8 cellular contexts compared by ENCODE assay signal in genomic region chr6:36676142-36677058, GRCh38. TPM values are rescaled to one million over a fixed set of nuclear protein-coding genes. Genes with fewer than 3 reads are reported as not detected.
DNase-seq lines count a peak whose midpoint lies in the region; ATAC-seq and TF ChIP-seq lines count a peak whose summit lies in the region.

No MANE protein-coding gene starts in this region.

- peaks cover 51% of the 10 kb centered on the region for H3K4me1 Mint-ChIP-seq in stimulated activated naive CD8-positive, alpha-beta T cell treated with anti-CD3 and anti-CD28 coated beads, Interleukin-15, amount 100 ng/mL, for 72 hours

- peak; percentile 25 for DNase-seq in SKM-1 treated with dmso at 0.1 percent for 144 hours (lab: John Stamatoyannopoulos, UW; ENCODE audit: unreplicated experiment)
- DNase-seq in SKM-1 (lab: John Stamatoyannopoulos, UW; ENCODE audit: unreplicated experiment) = no peak
- peak; percentile 48 for DNase-seq in SHP77 treated with DMSO at 0.1 percent for 48 hours (lab: John Stamatoyannopoulos, UW)
- DNase-seq in fibroblast of lung (ENCODE audit: low read depth in 2 of 2) = peak; percentile 61 to 69
- peak in 1 of 2 donors; percentile 7 for DNase-seq in stimulated activated naive CD8-positive, alpha-beta T cell treated with anti-CD3 and anti-CD28 coated beads, Interleukin-15, amount 100 ng/mL, for 72 hours

- peaks cover 16% of the 10 kb centered on the region for H3K27me3 Mint-ChIP-seq in stimulated activated naive CD8-positive, alpha-beta T cell treated with anti-CD3 and anti-CD28 coated beads, Interleukin-15, amount 100 ng/mL, for 72 hours

- TF ChIP-seq CTCF in fibroblast of lung (conservative IDR thresholded peaks at IDR 0.05 in 1 of 2, IDR thresholded peaks at IDR 0.05 in 1 of 2; ENCODE audit: low read depth in 1 of 2, low read length in 2 of 2) = no peak

- no peak for ATAC-seq in stimulated activated naive CD8-positive, alpha-beta T cell treated with anti-CD3 and anti-CD28 coated beads, Interleukin-15, amount 100 ng/mL, for 72 hours
- ATAC-seq in HG02885 (IDR thresholded peaks at IDR 0.05; ENCODE audit: poor library complexity, unreplicated experiment) (no peak), HG02759 (IDR thresholded peaks at IDR 0.05; ENCODE audit: unreplicated experiment) (no peak), GM21447 (IDR thresholded peaks at IDR 0.05; ENCODE audit: unreplicated experiment) (no peak)

- no peaks in the 10 kb centered on the region for H3K27me3 ChIP-seq in fibroblast of lung (ENCODE audit: control insufficient read depth, insufficient read depth, low read length)

- H3K27ac Mint-ChIP-seq in stimulated activated naive CD8-positive, alpha-beta T cell treated with anti-CD3 and anti-CD28 coated beads, Interleukin-15, amount 100 ng/mL, for 72 hours = peak overlapping the region; percentile 72 to 74

- no peaks in the 10 kb centered on the region for H3K36me3 ChIP-seq in fibroblast of lung (ENCODE audit: control insufficient read depth, insufficient read depth, low read length)

- peak overlapping the region in 2 of 4 experiments; percentile 40 to 96 for H3K4me3 ChIP-seq in fibroblast of lung (replicated peaks in 1 of 4; ENCODE audit: control extremely low read depth in 1 of 4, insufficient read depth in 1 of 4, low read depth in 3 of 4, low read length in 4 of 4)

- H3K79me2 ChIP-seq in fibroblast of lung (ENCODE audit: control insufficient read depth, insufficient read depth, low read length) = peaks cover 25% of the 10 kb centered on the region

- no peaks in the 10 kb centered on the region for H4K20me1 ChIP-seq in fibroblast of lung (ENCODE audit: control insufficient read depth, extremely low read depth, insufficient read depth, low read length)

- H3K27ac ChIP-seq in fibroblast of lung (ENCODE audit: insufficient read depth, low read length) = peak overlapping the region; percentile 87

- H2AFZ ChIP-seq in fibroblast of lung (ENCODE audit: low read length) = peak overlapping the region; percentile 84

- H3K4me3 Mint-ChIP-seq in stimulated activated naive CD8-positive, alpha-beta T cell treated with anti-CD3 and anti-CD28 coated beads, Interleukin-15, amount 100 ng/mL, for 72 hours = peak overlapping the region; percentile 76 to 100

- no peak overlapping the region for H3K9ac ChIP-seq in fibroblast of lung (ENCODE audit: insufficient read depth, low read length)

- H3K4me1 ChIP-seq in fibroblast of lung (ENCODE audit: control insufficient read depth, extremely low read depth, insufficient read depth, low read length) = peaks cover 23% of the 10 kb centered on the region

- H3K4me2 ChIP-seq in fibroblast of lung (ENCODE audit: extremely low read depth, insufficient read depth, low read length) = peak overlapping the region; percentile 58

- no peaks in the 10 kb centered on the region for H3K9me3 ChIP-seq in fibroblast of lung (ENCODE audit: control insufficient read depth, insufficient read depth, low read depth, low read length)

- H3K9me3 Mint-ChIP-seq in stimulated activated naive CD8-positive, alpha-beta T cell treated with anti-CD3 and anti-CD28 coated beads, Interleukin-15, amount 100 ng/mL, for 72 hours = no peaks in the 10 kb centered on the region

RNA-seq across cellular contexts. Expression of gene CDKN1A, which starts 2.1 kb away (rescaled TPM):
- 470 and 900 TPM in 2 replicates for total RNA-seq in fibroblast of lung
- 166 and 238 TPM in 2 replicates for polyA plus RNA-seq in fibroblast of lung
- polyA plus RNA-seq in fibroblast of lung (2012) = 192 and 275 TPM in 2 replicates
- polyA minus RNA-seq in fibroblast of lung (ENCODE audit: low replicate concordance) = 286 and 448 TPM in 2 replicates

RNA-seq across cellular contexts. Expression of gene RAB44, which starts 21.2 kb away (rescaled TPM):
- total RNA-seq in fibroblast of lung = under 0.01 TPM in 2 replicates
- polyA plus RNA-seq in fibroblast of lung = 0.03 TPM in 1 of 2 replicates, not detected in the other
- polyA plus RNA-seq in fibroblast of lung (2012) = not detected in 2 replicates
- polyA minus RNA-seq in fibroblast of lung (ENCODE audit: low replicate concordance) = not detected in 2 replicates
